In the genomic region with DNA sequence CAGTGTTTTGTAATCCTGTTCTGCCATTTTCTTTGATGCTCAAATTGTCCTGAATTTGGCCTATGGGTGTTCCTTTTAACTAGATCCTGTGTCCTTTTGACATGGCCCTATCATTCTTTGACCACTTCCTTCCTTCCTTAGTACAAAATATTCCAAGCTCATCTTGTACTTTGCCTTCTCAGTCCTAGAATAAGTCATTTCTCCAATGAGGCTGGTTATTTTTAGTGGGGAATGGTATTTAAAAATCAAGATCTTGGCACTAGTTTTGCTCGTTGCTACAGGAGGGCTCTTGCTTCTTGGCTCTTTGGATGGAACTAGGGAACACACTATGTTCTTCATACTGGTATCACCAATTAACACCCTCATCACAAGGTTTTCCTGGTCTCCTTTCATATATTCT, we compare ENCODE assay signal across 18 cellular contexts.
"Had no signal": no experiment of that assay in that cellular context is flagged by ENCODE, and none has a peak within 500 bp of the region (broad histone marks: within the 10 kb centered on the region; RNA-seq: fewer than 3 reads in every experiment).

No MANE protein-coding gene starts in this region.

- H3K27ac ChIP-seq: neural progenitor cell, transverse colon had no signal

- H3K9me3 ChIP-seq: SK-N-SH, transverse colon had no signal

- H3K4me3 ChIP-seq: neural progenitor cell, transverse colon had no signal

- H3K36me3 ChIP-seq: neural progenitor cell, transverse colon had no signal

- DNase-seq: activated CD4-positive, alpha-beta T cell treated with anti-CD3 and anti-CD28 coated beads for 1 hour; activated CD4-positive, alpha-beta T cell treated with anti-CD3 and anti-CD28 coated beads, Interleukin-2, amount 50 U/mL, for 1 hour; activated CD8-positive, alpha-beta memory T cell treated with anti-CD3 and anti-CD28 coated beads, Interleukin-2, amount 50 U/mL, for 4 hours; activated T-cell treated with anti-CD3 and anti-CD28 coated beads, Interleukin-2, amount 50 U/mL, for 24 hours; aorta; caudate nucleus; effector CD8-positive, alpha-beta T cell; mammary epithelial cell; naive thymus-derived CD8-positive, alpha-beta T cell; SK-N-SH; stimulated activated CD4-positive, alpha-beta T cell treated with anti-CD3 and anti-CD28 coated beads, Interleukin-12 subunit alpha, Interleukin-12 subunit beta, amount 100 ng/mL, for 4 hours; stimulated activated naive CD8-positive, alpha-beta T cell treated with anti-CD3 and anti-CD28 coated beads, Interleukin-15, amount 100 ng/mL, for 72 hours; transverse colon had no signal

- H3K4me2 ChIP-seq: neural progenitor cell, SK-N-SH had no signal

- ATAC-seq: activated naive CD4-positive, alpha-beta T cell treated with anti-CD3 and anti-CD28 coated beads, Interleukin-2, amount 50 U/mL, for 72 hours; activated T-helper 17 cell treated with anti-CD3 and anti-CD28 coated beads, Interleukin-2, amount 50 U/mL, for 72 hours; esophagus mucosa; naive thymus-derived CD8-positive, alpha-beta T cell; stimulated activated effector memory CD8-positive, alpha-beta T cell treated with anti-CD3 and anti-CD28 coated beads, Interleukin-12 subunit alpha, Interleukin-12 subunit beta, amount 100 ng/mL, for 72 hours; stimulated activated naive CD8-positive, alpha-beta T cell treated with anti-CD3 and anti-CD28 coated beads, Interleukin-15, amount 100 ng/mL, for 72 hours had no signal

- H3K9ac ChIP-seq: neural progenitor cell, SK-N-SH had no signal

- H3K27me3 ChIP-seq: neural progenitor cell, transverse colon had no signal
